In genomic region chr1:46687095-46687659, GRCh38 we compare ENCODE assay signal across 8 cellular contexts. TPM values are rescaled to one million over a fixed set of nuclear protein-coding genes. Genes with fewer than 3 reads are reported as not detected.
A peak's percentile ranks its signal among the peaks of the same experiment; 100 is the strongest.
DNase-seq lines count a peak whose midpoint lies in the region; ATAC-seq and TF ChIP-seq lines count a peak whose summit lies in the region.

No MANE protein-coding gene starts in this region.

- H4K8ac ChIP-seq in trophoblast cell (ENCODE audit: low read depth, low read length), result no peak overlapping the region

- peaks cover 64% of the 10 kb centered on the region for H3K36me3 Mint-ChIP-seq in endodermal cell (ENCODE audit: low read depth)

- no peak overlapping the region for H2BK5ac ChIP-seq in trophoblast cell (ENCODE audit: low read depth, low read length, poor library complexity)

- no peaks in the 10 kb centered on the region for H3K27me3 Mint-ChIP-seq in endodermal cell (ENCODE audit: insufficient read depth)

- H4K91ac ChIP-seq in trophoblast cell (ENCODE audit: low read depth, low read length), result no peak overlapping the region

- ATAC-seq in omental fat pad (ENCODE audit: low FRiP score) (peak; percentile 36), HG03175 (IDR thresholded peaks at IDR 0.05; ENCODE audit: unreplicated experiment) (no peak), HG02852 (IDR thresholded peaks at IDR 0.05; ENCODE audit: unreplicated experiment) (no peak)

- H3K9me3 Mint-ChIP-seq in endodermal cell, result no peaks in the 10 kb centered on the region

- H3K4me1 ChIP-seq in endodermal cell (ENCODE audit: control insufficient read depth, insufficient read depth, low read length), result peaks cover 36% of the 10 kb centered on the region
- peaks cover 0 to 2% of the 10 kb centered on the region in 2 experiments for H3K4me1 ChIP-seq in trophoblast cell (ENCODE audit: control insufficient read depth in 1 of 2, insufficient read depth in 2 of 2, low read length in 2 of 2)

- no peak overlapping the region for H2BK120ac ChIP-seq in trophoblast cell (ENCODE audit: insufficient read depth, low read length, poor library complexity)

- H3K23ac ChIP-seq in trophoblast cell (ENCODE audit: low read length), result no peak overlapping the region

- H3K36me3 ChIP-seq in endodermal cell (ENCODE audit: control insufficient read depth, insufficient read depth, low read length) (peaks cover 88% of the 10 kb centered on the region), trophoblast cell (ENCODE audit: control insufficient read depth in 1 of 2, insufficient read depth in 2 of 2, low read length in 2 of 2) (peaks cover 12 to 49% of the 10 kb centered on the region in 2 experiments)

- H3K4ac ChIP-seq in trophoblast cell (ENCODE audit: low read depth, low read length), result no peak overlapping the region

- peak; percentile 48 for DNase-seq in D341Med (ENCODE audit: low spot score)
- peak; percentile 75 for DNase-seq in NCI-H1105 (lab: John Stamatoyannopoulos, UW)
- DNase-seq in endodermal cell, result no peak
- DNase-seq in omental fat pad (ENCODE audit: low spot score), result no peak
- no peak for DNase-seq in trophoblast cell
- no peak for DNase-seq in glomerular visceral epithelial cell (ENCODE audit: extremely low spot score)

- H3K9ac ChIP-seq in endodermal cell (ENCODE audit: extremely low read depth, low read length, poor library complexity, severe bottlenecking), result no peak overlapping the region
- H3K9ac ChIP-seq in trophoblast cell (ENCODE audit: low read length), result no peak overlapping the region

- no peak overlapping the region for H2BK12ac ChIP-seq in trophoblast cell (ENCODE audit: low read length)

- no peak overlapping the region for H3K27ac ChIP-seq in endodermal cell (ENCODE audit: low read depth, low read length)
- no peak overlapping the region for H3K27ac ChIP-seq in trophoblast cell (ENCODE audit: low read depth, low read length)

- 94% methylated on average over 2 of the region's 2 CpGs; no CpG with 5 or more reads in 1 of the 2 experiments for WGBS in endodermal cell (ENCODE audit: insufficient coverage in 1 of 2, insufficient read length in 1 of 2), 2 experiments
- no CpG with 5 or more reads among the region's 2 CpGs for WGBS in trophoblast cell (ENCODE audit: extremely low coverage, insufficient coverage, insufficient read length)

- H3K79me2 ChIP-seq in trophoblast cell (ENCODE audit: control insufficient read depth, insufficient read depth, low read length, poor library complexity), result no peaks in the 10 kb centered on the region

- no peak overlapping the region for H2AFZ ChIP-seq in trophoblast cell (ENCODE audit: insufficient read depth, low read length, poor library complexity)

- H3K4me3 Mint-ChIP-seq in endodermal cell, result no peak overlapping the region

- no peaks in the 10 kb centered on the region for H3K9me3 ChIP-seq in endodermal cell (ENCODE audit: control insufficient read depth, low read length)
- H3K9me3 ChIP-seq in trophoblast cell (ENCODE audit: insufficient read depth, low read depth, low read length), result no peaks in the 10 kb centered on the region

- no peaks in the 10 kb centered on the region for H3K27me3 ChIP-seq in endodermal cell (ENCODE audit: control insufficient read depth, insufficient read depth, low read length, poor library complexity, severe bottlenecking)
- H3K27me3 ChIP-seq in trophoblast cell (ENCODE audit: insufficient read depth, low read length), result no peaks in the 10 kb centered on the region

- H3K4me3 ChIP-seq in endodermal cell (ENCODE audit: low read length) (peak overlapping the region; percentile 3), trophoblast cell (ENCODE audit: low read depth, low read length) (no peak overlapping the region)

- no peak overlapping the region for H3K4me2 ChIP-seq in trophoblast cell (ENCODE audit: low read length)

- no peak overlapping the region for H2AK5ac ChIP-seq in trophoblast cell (ENCODE audit: low read length)

- no peak for TF ChIP-seq CTCF in endodermal cell (conservative IDR thresholded peaks at IDR 0.05)
- TF ChIP-seq CTCF in omental fat pad (IDR thresholded peaks at IDR 0.05), result no peak

- H3K79me1 ChIP-seq in trophoblast cell (ENCODE audit: low read length), result no peaks in the 10 kb centered on the region

- H3K18ac ChIP-seq in trophoblast cell (ENCODE audit: low read length), result no peak overlapping the region

- no peak overlapping the region for H3K14ac ChIP-seq in trophoblast cell (ENCODE audit: low read length)

- H3K27ac Mint-ChIP-seq in endodermal cell, result no peak overlapping the region

- peaks cover 65% of the 10 kb centered on the region for H3K4me1 Mint-ChIP-seq in endodermal cell

- H4K12ac ChIP-seq in trophoblast cell (ENCODE audit: low read depth, low read length), result no peak overlapping the region

RNA-seq across cellular contexts. Expression of gene TEX38, which starts 15.5 kb away (rescaled TPM):
- total RNA-seq in endodermal cell, result under 1 TPM in 1 of 2 donors, not detected in 1; 0.55 TPM
- polyA plus RNA-seq in endodermal cell (2013, experiment 1 of 2), result not detected
- 0.37 TPM for polyA plus RNA-seq in endodermal cell (2013, experiment 2 of 2)
- total RNA-seq in omental fat pad, result not detected
- polyA plus RNA-seq in trophoblast cell (2013), result not detected in 2 replicates

RNA-seq across cellular contexts. Expression of gene ATPAF1, which starts 19.0 kb away (rescaled TPM):
- total RNA-seq in endodermal cell (10 to 100 TPM; 56.1 to 84.2 TPM), omental fat pad (10 to 100 TPM; 33.1 to 83.6 (median 57.0) TPM)
- polyA plus RNA-seq in endodermal cell (2013, experiment 1 of 2), result 70.7 TPM
- 67.8 TPM for polyA plus RNA-seq in endodermal cell (2013, experiment 2 of 2)
- 21.9 and 23.3 TPM in 2 replicates for polyA plus RNA-seq in trophoblast cell (2013)

RNA-seq across cellular contexts. Expression of gene EFCAB14, which starts 31.7 kb away (rescaled TPM):
- total RNA-seq in endodermal cell (10 to 100 TPM; 82.7 to 83.4 TPM), omental fat pad (100 to 1,000 TPM in 2 of 4 donors, 10 to 100 TPM in 2; 91.4 to 144 (median 103) TPM)
- 40.8 TPM for polyA plus RNA-seq in endodermal cell (2013, experiment 1 of 2)
- 37.3 TPM for polyA plus RNA-seq in endodermal cell (2013, experiment 2 of 2)
- polyA plus RNA-seq in trophoblast cell (2013), result 66.1 and 67.6 TPM in 2 replicates

Comparison
In these comparisons a context has a peak if more than half of its experiments do, and no peak if none do; other contexts are left out.
1. DNase-seq: peak in D341Med (single experiment) and NCI-H1105 (single experiment); none in endodermal cell (single experiment), omental fat pad (single experiment), trophoblast cell (0 of 2) and glomerular visceral epithelial cell (single experiment).